In the genomic region with DNA sequence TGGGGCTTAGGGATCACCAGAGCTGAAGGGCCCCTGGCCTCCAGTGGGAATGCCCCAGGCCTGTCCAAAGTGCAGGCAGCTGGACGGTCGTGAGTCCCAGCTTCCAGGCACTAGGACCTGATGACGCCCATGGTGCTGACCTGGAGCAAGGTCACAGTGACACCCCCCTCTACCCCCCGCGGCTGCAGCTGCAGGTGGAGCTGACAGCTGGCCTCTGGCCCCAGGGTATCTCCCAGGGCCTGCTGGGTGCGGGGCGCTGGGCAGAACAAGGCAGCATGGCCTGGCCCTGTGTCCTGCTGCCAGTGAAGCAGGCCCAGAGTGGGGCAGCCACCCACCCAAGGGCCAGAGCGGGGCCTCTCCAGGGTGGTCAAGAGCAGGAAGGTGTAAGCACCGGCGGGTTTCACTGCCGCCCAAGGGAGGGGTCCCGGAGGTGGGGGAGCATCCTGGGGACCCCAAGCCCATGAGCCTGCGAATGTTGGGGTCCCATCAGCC, we compare ENCODE assay signal across 8 cellular contexts. TPM values are rescaled to one million over a fixed set of nuclear protein-coding genes. Genes with fewer than 3 reads are reported as not detected.
DNase-seq lines count a peak whose midpoint lies in the region; ATAC-seq and TF ChIP-seq lines count a peak whose summit lies in the region.

No MANE protein-coding gene starts in this region.

- DNase-seq in NCI-H2196 (lab: John Stamatoyannopoulos, UW; ENCODE audit: unreplicated experiment), result peak; percentile 36
- DNase-seq in coronary artery (ENCODE audit: low spot score), result no peak
- DNase-seq in activated effector memory CD4-positive, alpha-beta T cell treated with anti-CD3 and anti-CD28 coated beads, Interleukin-2, amount 50 U/mL, for 16 hours, result no peak
- DNase-seq in ureter (ENCODE audit: low spot score), result no peak

- peak overlapping the region; percentile 70 to 92 (median 88) for H3K27ac ChIP-seq in BLaER1 treated with 17β-estradiol and CSF1 and Interleukin-3, amounts not matched to agents 10 nM and 100 nM
- H3K27ac ChIP-seq in coronary artery (peak overlapping the region; percentile 91 to 92), muscle layer of duodenum (ENCODE audit: low read length) (peak overlapping the region; percentile 92)

- H4K20me1 ChIP-seq in BLaER1 treated with 17β-estradiol and CSF1 and Interleukin-3, amounts not matched to agents 10 nM and 100 nM, result peaks cover 23 to 30% (median 28%) of the 10 kb centered on the region in 11 experiments

- ATAC-seq in GM19452 (IDR thresholded peaks at IDR 0.05; ENCODE audit: unreplicated experiment) (no peak), HG03460 (IDR thresholded peaks at IDR 0.05; ENCODE audit: unreplicated experiment) (no peak)

- peak overlapping the region; percentile 93 to 100 (median 98) for H3K4me2 ChIP-seq in BLaER1 treated with 17β-estradiol and CSF1 and Interleukin-3, amounts not matched to agents 10 nM and 100 nM

- peaks cover 73 to 84% (median 77%) of the 10 kb centered on the region in 10 experiments for H3K4me1 ChIP-seq in BLaER1 treated with 17β-estradiol and CSF1 and Interleukin-3, amounts not matched to agents 10 nM and 100 nM
- peaks cover 7 to 48% of the 10 kb centered on the region in 2 donors for H3K4me1 ChIP-seq in muscle layer of duodenum (ENCODE audit: control insufficient read depth in 1 of 2, insufficient read depth in 2 of 2, low read length in 2 of 2)

- H3K9me3 ChIP-seq in BLaER1 treated with 17β-estradiol and CSF1 and Interleukin-3, amounts not matched to agents 10 nM and 100 nM (replicated peaks in 1 of 11), result no peaks in the 10 kb centered on the region
- H3K9me3 ChIP-seq in muscle layer of duodenum (ENCODE audit: control insufficient read depth in 1 of 2, low read length in 2 of 2), result no peaks in the 10 kb centered on the region

- TF ChIP-seq CTCF in coronary artery (IDR thresholded peaks at IDR 0.05), result no peak

- H3K4me3 ChIP-seq in BLaER1 treated with 17β-estradiol and CSF1 and Interleukin-3, amounts not matched to agents 10 nM and 100 nM, result peak overlapping the region; percentile 67 to 94 (median 77)
- H3K4me3 ChIP-seq in coronary artery (peak overlapping the region; percentile 83), muscle layer of duodenum (ENCODE audit: low read depth in 1 of 2, low read length in 2 of 2) (peak overlapping the region; percentile 87 to 88)

- no peaks in the 10 kb centered on the region for H3K27me3 ChIP-seq in BLaER1 treated with 17β-estradiol and CSF1 and Interleukin-3, amounts not matched to agents 10 nM and 100 nM
- H3K27me3 ChIP-seq in muscle layer of duodenum (ENCODE audit: low read depth, low read length), result no peaks in the 10 kb centered on the region

- H3K36me3 ChIP-seq in BLaER1 treated with 17β-estradiol and CSF1 and Interleukin-3, amounts not matched to agents 10 nM and 100 nM, result peaks cover 24 to 56% (median 32%) of the 10 kb centered on the region in 11 experiments
- peaks cover 6 to 17% of the 10 kb centered on the region in 2 donors for H3K36me3 ChIP-seq in muscle layer of duodenum (ENCODE audit: control insufficient read depth in 1 of 2, insufficient read depth in 2 of 2, low read length in 2 of 2)

- H3K9ac ChIP-seq in BLaER1 treated with 17β-estradiol and CSF1 and Interleukin-3, amounts not matched to agents 10 nM and 100 nM, result peak overlapping the region; percentile 79 to 90 (median 86)

RNA-seq across cellular contexts. Expression of gene TCIRG1, which starts 0.6 kb away (rescaled TPM):
- 134 TPM for total RNA-seq in ureter

RNA-seq across cellular contexts. Expression of gene NDUFS8, which starts 7.8 kb away (rescaled TPM):
- 172 TPM for total RNA-seq in ureter

RNA-seq across cellular contexts. Expression of gene ALDH3B1, which starts 28.1 kb away (rescaled TPM):
- 25.4 TPM for total RNA-seq in ureter

RNA-seq across cellular contexts. Expression of gene UNC93B1, which starts 34.4 kb away (rescaled TPM):
- 98.3 TPM for total RNA-seq in ureter
